Comparison of ENCODE assay signal across 8 cellular contexts in genomic region chr19:12938536-12939291, GRCh38. TPM values are rescaled to one million over a fixed set of nuclear protein-coding genes. Genes with fewer than 3 reads are reported as not detected.
DNase-seq lines count a peak whose midpoint lies in the region; ATAC-seq and TF ChIP-seq lines count a peak whose summit lies in the region.

Gene CALR, plus strand, starts transcription at chr19:12938609. Its CDS starts 71 bp downstream, at chr19:12938680.

- no CpG with 5 or more reads among the region's 67 CpGs for WGBS in neuronal stem cell (ENCODE audit: extremely low coverage in 2 of 2, insufficient read length in 2 of 2, insufficient replicate concordance in 1 of 2), 2 donors

- no peaks in the 10 kb centered on the region for H3K27me3 Mint-ChIP-seq in activated CD8-positive, alpha-beta T cell treated with anti-CD3 and anti-CD28 coated beads for 36 hours

- peak within 1 kb of the TSS; percentile 85 for H2BK12ac ChIP-seq in neuronal stem cell (ENCODE audit: low read length)

- CTCF ChIA-PET in activated CD8-positive, alpha-beta T cell treated with anti-CD3 and anti-CD28 coated beads for 36 hours (lab: Charles Lee): interaction anchor here (1.0 to 3.0 kb wide), 3 partner anchors 27 to 92 kb away, joined by 3 to 10 read pairs (median 7); no protein-coding TSS in a partner anchor

- peaks cover 35 to 47% of the 10 kb centered on the region in 2 donors for H3K36me3 ChIP-seq in neuronal stem cell (replicated peaks in 1 of 2; ENCODE audit: control insufficient read depth in 2 of 2, insufficient read depth in 2 of 2, low read length in 2 of 2)

- H3K27me3 ChIP-seq in neuronal stem cell (ENCODE audit: control insufficient read depth in 3 of 3, insufficient read depth in 3 of 3, low read depth in 1 of 3, low read length in 3 of 3): no peaks in the 10 kb centered on the region

- H3K9ac ChIP-seq in neuronal stem cell (ENCODE audit: low read depth, low read length, poor library complexity): peak within 1 kb of the TSS; percentile 100

- H2BK120ac ChIP-seq in neuronal stem cell (ENCODE audit: low read depth, low read length): peak within 1 kb of the TSS; percentile 95

- H2AK5ac ChIP-seq in neuronal stem cell (ENCODE audit: low read depth, low read length): peak within 1 kb of the TSS; percentile 95

- peaks cover 52% of the 10 kb centered on the region for H3K4me1 Mint-ChIP-seq in activated CD8-positive, alpha-beta T cell treated with anti-CD3 and anti-CD28 coated beads for 36 hours (ENCODE audit: low read depth)

- peak within 1 kb of the TSS; percentile 95 for H3K27ac Mint-ChIP-seq in activated CD8-positive, alpha-beta T cell treated with anti-CD3 and anti-CD28 coated beads for 36 hours

- POLR2A ChIA-PET in activated CD8-positive, alpha-beta T cell treated with anti-CD3 and anti-CD28 coated beads for 36 hours (lab: Charles Lee): interaction anchor here (0.6 to 3.3 kb wide), 23 partner anchors 8 to 179 kb away, joined by 3 to 19 read pairs (median 4); partner anchors contain the start of genes DNASE2, GADD45GIP1, GCDH and NACC1

- TF ChIP-seq CTCF in activated CD8-positive, alpha-beta T cell treated with anti-CD3 and anti-CD28 coated beads for 36 hours (IDR thresholded peaks at IDR 0.05): no peak
- TF ChIP-seq CTCF in fibroblast of the aortic adventitia (IDR thresholded peaks at IDR 0.05; ENCODE audit: insufficient read depth, low read length): peak; percentile 34

- peak within 1 kb of the TSS; percentile 91 for H3K14ac ChIP-seq in neuronal stem cell (ENCODE audit: low read length)

- DNase-seq in SKM-1 treated with dmso at 0.1 percent for 144 hours (lab: John Stamatoyannopoulos, UW; ENCODE audit: unreplicated experiment): peak; percentile 23
- no peak for DNase-seq in SKM-1 (lab: John Stamatoyannopoulos, UW; ENCODE audit: unreplicated experiment)
- DNase-seq in HT1080 (ENCODE audit: low read depth): no peak
- DNase-seq in activated CD8-positive, alpha-beta T cell treated with anti-CD3 and anti-CD28 coated beads for 36 hours: peak; percentile 34
- peak; percentile 37 for DNase-seq in fibroblast of the aortic adventitia (ENCODE audit: low read depth)
- DNase-seq in neuronal stem cell (ENCODE audit: low spot score): no peak

- peak within 1 kb of the TSS; percentile 97 for H3K4ac ChIP-seq in neuronal stem cell (ENCODE audit: low read length)

- intact Hi-C loops in activated CD8-positive, alpha-beta T cell treated with anti-CD3 and anti-CD28 coated beads for 36 hours (cut with micrococcal nuclease): loop anchor here (10.0 kb wide), 1 partner anchor 54 kb away; the partner anchor contains the start of genes DNASE2 and KLF1

- peak within 1 kb of the TSS; percentile 93 for H3K4me3 ChIP-seq in fibroblast of the aortic adventitia (ENCODE audit: low read depth, low read length)
- peak within 1 kb of the TSS; percentile 69 to 97 for H3K4me3 ChIP-seq in neuronal stem cell (ENCODE audit: low read length in 2 of 2)

- peak within 1 kb of the TSS; percentile 64 for H3K27ac ChIP-seq in neuronal stem cell (replicated peaks; ENCODE audit: low read length)

- peak within 1 kb of the TSS; percentile 98 for H3K18ac ChIP-seq in neuronal stem cell (ENCODE audit: low read length)

- peaks cover 16 to 26% of the 10 kb centered on the region in 2 donors for H3K4me1 ChIP-seq in neuronal stem cell (ENCODE audit: control insufficient read depth in 2 of 2, insufficient read depth in 1 of 2, low read depth in 1 of 2, low read length in 2 of 2)

- peak within 1 kb of the TSS; percentile 49 for H4K8ac ChIP-seq in neuronal stem cell (ENCODE audit: low read depth, low read length)

- peaks cover 52% of the 10 kb centered on the region for H3K36me3 Mint-ChIP-seq in activated CD8-positive, alpha-beta T cell treated with anti-CD3 and anti-CD28 coated beads for 36 hours (ENCODE audit: low read depth)

- H4K91ac ChIP-seq in neuronal stem cell (ENCODE audit: low read depth, low read length, poor library complexity): peak within 1 kb of the TSS; percentile 87

- peak within 1 kb of the TSS; percentile 100 for H3K23ac ChIP-seq in neuronal stem cell (ENCODE audit: low read depth, low read length, poor library complexity)

- no peak for ATAC-seq in activated CD8-positive, alpha-beta T cell treated with anti-CD3 and anti-CD28 coated beads for 36 hours
- no peak for ATAC-seq in GM18502 (IDR thresholded peaks at IDR 0.05; ENCODE audit: poor library complexity, unreplicated experiment)
- ATAC-seq in HG03565 (IDR thresholded peaks at IDR 0.05; ENCODE audit: unreplicated experiment): no peak

- H3K4me2 ChIP-seq in neuronal stem cell (ENCODE audit: insufficient read depth, low read length, poor library complexity, severe bottlenecking): peak within 1 kb of the TSS; percentile 91

- no peaks in the 10 kb centered on the region for H3K9me3 ChIP-seq in neuronal stem cell (replicated peaks in 1 of 2; ENCODE audit: control insufficient read depth in 2 of 2, insufficient read depth in 1 of 2, low read depth in 1 of 2, low read length in 2 of 2)

- H3K79me1 ChIP-seq in neuronal stem cell (ENCODE audit: low read depth, low read length): peaks cover 11% of the 10 kb centered on the region

- peak within 1 kb of the TSS; percentile 82 for H2AFZ ChIP-seq in neuronal stem cell (ENCODE audit: low read length)

- no peaks in the 10 kb centered on the region for H3K9me3 Mint-ChIP-seq in activated CD8-positive, alpha-beta T cell treated with anti-CD3 and anti-CD28 coated beads for 36 hours

- peak within 1 kb of the TSS; percentile 99 for H3K4me3 Mint-ChIP-seq in activated CD8-positive, alpha-beta T cell treated with anti-CD3 and anti-CD28 coated beads for 36 hours

- H2BK15ac ChIP-seq in neuronal stem cell (ENCODE audit: low read length): peak within 1 kb of the TSS; percentile 87

- peak within 1 kb of the TSS; percentile 94 for H2BK5ac ChIP-seq in neuronal stem cell (ENCODE audit: low read length)

RNA-seq across cellular contexts. Expression of gene CALR, which starts in this region (rescaled TPM):
- total RNA-seq in HT1080 (2014; rRNA removed; shearing (Covaris generic)): 1,453 and 1,684 TPM in 2 replicates
- 1,221 and 1,341 TPM in 2 replicates for polyA plus RNA-seq in HT1080 (2015; cell fraction: cytosol; rRNA removed)
- 1,660 and 1,771 TPM in 2 replicates for polyA plus RNA-seq in HT1080 (2015; cell fraction: nucleus; rRNA removed)
- 100 to 1,000 TPM; 535 to 563 TPM for total RNA-seq in activated CD8-positive, alpha-beta T cell treated with anti-CD3 and anti-CD28 coated beads for 36 hours
- total RNA-seq in fibroblast of the aortic adventitia (ENCODE audit: low replicate concordance): 1,776 and 3,314 TPM in 2 replicates
- polyA plus RNA-seq in neuronal stem cell (2013, experiment 1 of 2): 336 TPM
- polyA plus RNA-seq in neuronal stem cell (2013, experiment 2 of 2): 330 TPM

Comparison
In these comparisons a context has a peak if more than half of its experiments do, and no peak if none do; other contexts are left out.
1. DNase-seq: peak in SKM-1 treated with dmso at 0.1 percent for 144 hours (single experiment), activated CD8-positive, alpha-beta T cell treated with anti-CD3 and anti-CD28 coated beads for 36 hours (single experiment) and fibroblast of the aortic adventitia (single experiment); none in SKM-1 (single experiment), HT1080 (single experiment) and neuronal stem cell (single experiment).